8 cellular contexts compared by ENCODE assay signal in genomic region chr6:33249732-33250625, GRCh38. TPM values are rescaled to one million over a fixed set of nuclear protein-coding genes. Genes with fewer than 3 reads are reported as not detected.
DNase-seq lines count a peak whose midpoint lies in the region; ATAC-seq, FAIRE-seq and TF ChIP-seq lines count a peak whose summit lies in the region.

No MANE protein-coding gene starts in this region.

- peak overlapping the region; percentile 96 for H3K4me2 ChIP-seq in BLaER1

- CTCF ChIA-PET in HEK293 (lab: Yijun Ruan, JAX) = interaction anchor here (0.6 to 6.1 kb wide), 20 partner anchors 10 to 411 kb away, joined by 3 to 76 read pairs (median 12); partner anchors contain the start of genes HSD17B8, RING1, RPS18 and TAP2

- peak overlapping the region; percentile 90 for H3K27ac ChIP-seq in BLaER1
- H3K27ac ChIP-seq in HEK293 (ENCODE audit: extremely low read depth, low read depth, low read length) = peak overlapping the region; percentile 81
- peak overlapping the region; percentile 80 for H3K27ac ChIP-seq in foreskin keratinocyte
- peak overlapping the region; percentile 73 to 87 (median 80) for H3K27ac ChIP-seq in pancreas

- no peak for FAIRE-seq in pancreas (lab: Jason Lieb, UNC)
- FAIRE-seq in D721Med (lab: Jason Lieb, UNC) = no peak

- H3K4me1 ChIP-seq in BLaER1 = peaks cover 20% of the 10 kb centered on the region
- peaks cover 12% of the 10 kb centered on the region for H3K4me1 ChIP-seq in HEK293 (ENCODE audit: control insufficient read depth, insufficient read depth, low read length)
- peaks cover 19% of the 10 kb centered on the region for H3K4me1 ChIP-seq in foreskin keratinocyte
- peaks cover 0 to 6% (median 0%) of the 10 kb centered on the region in 3 donors for H3K4me1 ChIP-seq in pancreas

- H3K4me3 ChIP-seq in BLaER1 (peak overlapping the region; percentile 71), HEK293 (ENCODE audit: low read depth, low read length) (peak overlapping the region; percentile 62), pancreas (peak overlapping the region; percentile 24 to 54 (median 38))

- POLR2A ChIA-PET in HEK293 (lab: Yijun Ruan, JAX) = interaction anchor here (0.6 to 4.8 kb wide), 25 partner anchors 10 to 355 kb away, joined by 3 to 65 read pairs (median 5); partner anchors contain the start of genes B3GALT4, HSD17B8, PFDN6 and RGL2

- no peaks in the 10 kb centered on the region for H3K9me3 ChIP-seq in BLaER1
- H3K9me3 ChIP-seq in HEK293 (ENCODE audit: control insufficient read depth, insufficient read depth, low read depth, low read length) = no peaks in the 10 kb centered on the region
- no peaks in the 10 kb centered on the region for H3K9me3 ChIP-seq in pancreas

- intact Hi-C loops in pancreas (cut with DNase I) = loop anchor here in 2 of 3 donors (5.0 kb wide), 2 partner anchors 88 to 238 kb away; no protein-coding TSS in a partner anchor

- no peaks in the 10 kb centered on the region for H4K20me1 ChIP-seq in BLaER1

- H3K36me3 ChIP-seq in BLaER1 (peaks cover 33% of the 10 kb centered on the region), HEK293 (ENCODE audit: control insufficient read depth in 2 of 2, insufficient read depth in 1 of 2, low read length in 2 of 2) (peaks cover 14 to 20% of the 10 kb centered on the region in 2 experiments; a peak in 2 of 3 replicates), pancreas (peaks cover 0 to 3% (median 0%) of the 10 kb centered on the region in 3 donors)

- H3K9ac ChIP-seq in BLaER1 = peak overlapping the region; percentile 87

- DNase-seq in activated CD4-positive, alpha-beta T cell treated with anti-CD3 and anti-CD28 coated beads, Interleukin-2, amount 50 U/mL, for 1 hour = peak; percentile 4
- DNase-seq in foreskin keratinocyte (peak; percentile 73 to 90), pancreas (peak in 5 of 6 donors; percentile 21 to 62 (median 35)), NK-92 (lab: John Stamatoyannopoulos, UW; ENCODE audit: unreplicated experiment) (no peak), D721Med (ENCODE audit: insufficient read length, low spot score) (no peak)

- no peak for TF ChIP-seq CTCF in HEK293 (tag by site-specific recombination; IDR thresholded peaks at IDR 0.05)
- TF ChIP-seq CTCF in foreskin keratinocyte (conservative IDR thresholded peaks at IDR 0.05) = no peak
- TF ChIP-seq CTCF in pancreas (IDR thresholded peaks at IDR 0.05) = no peak
- no peak for TF ChIP-seq CTCF in D721Med (IDR thresholded peaks at IDR 0.05; ENCODE audit: insufficient read depth, missing control alignments)

- 13 to 20% methylated on average over 15 of the region's 15 CpGs for WGBS in pancreas, 2 donors

- peak; percentile 58 for ATAC-seq in foreskin keratinocyte
- ATAC-seq in pancreas = no peak
- no peak for ATAC-seq in HG03139 (IDR thresholded peaks at IDR 0.05; ENCODE audit: unreplicated experiment)

- H3K27me3 ChIP-seq in BLaER1 (no peaks in the 10 kb centered on the region), foreskin keratinocyte (no peaks in the 10 kb centered on the region), pancreas (no peaks in the 10 kb centered on the region)

TF ChIP-seq in HEK293, 187 proteins besides CTCF, POLR2A, EP300 and RAD21 (continues in another document):
- TF ChIP-seq ZNF488 (tag by site-specific recombination; IDR thresholded peaks at IDR 0.05) (no peak), ZNF26 (tag by site-specific recombination; IDR thresholded peaks at IDR 0.05) (no peak), GLIS2 (tag by site-specific recombination; IDR thresholded peaks at IDR 0.05) (peak; percentile 15; the same call in 1 of the 2 replicates), ZNF501 (tag by site-specific recombination; IDR thresholded peaks at IDR 0.05) (0 out of 2 replicates have a peak, but pooled peaks have one; percentile 29), ZBTB49 (tag by site-specific recombination; IDR thresholded peaks at IDR 0.05; ENCODE audit: low read depth) (no peak), ZNF571 (tag by site-specific recombination; IDR thresholded peaks at IDR 0.05) (no peak), ZNF791 (tag by site-specific recombination; IDR thresholded peaks at IDR 0.05) (no peak), SALL2 (tag by site-specific recombination; IDR thresholded peaks at IDR 0.05; ENCODE audit: borderline replicate concordance) (no peak), TCF7L2 (IDR thresholded peaks at IDR 0.05; ENCODE audit: borderline replicate concordance, low read depth, low read length) (no peak), ZNF510 (tag by site-specific recombination; IDR thresholded peaks at IDR 0.05; ENCODE audit: insufficient replicate concordance) (no peak), ZBTB7A (tag by site-specific recombination; IDR thresholded peaks at IDR 0.05; ENCODE audit: low read depth) (no peak; the same call in 1 of the 2 replicates), ZNF2 (tag by site-specific recombination; IDR thresholded peaks at IDR 0.05) (peak; percentile 39; the same call in 1 of the 2 replicates), HOXC10 (CRISPR knock-in tag; IDR thresholded peaks at IDR 0.05) (no peak), KLF17 (tag by site-specific recombination; IDR thresholded peaks at IDR 0.05) (no peak), ZBTB48 (tag by site-specific recombination; IDR thresholded peaks at IDR 0.05) (peak; percentile 69), ZNF433 (tag by site-specific recombination; IDR thresholded peaks at IDR 0.05; ENCODE audit: low read depth) (no peak), ZNF391 (tag by site-specific recombination; IDR thresholded peaks at IDR 0.05; ENCODE audit: borderline replicate concordance, low read depth) (0 out of 2 replicates have a peak, but pooled peaks have one; percentile 22), ZNF544 (tag by site-specific recombination; IDR thresholded peaks at IDR 0.05) (no peak), ZFP69B (tag by site-specific recombination; IDR thresholded peaks at IDR 0.05) (0 out of 2 replicates have a peak, but pooled peaks have one; percentile 36)

RNA-seq across cellular contexts. Expression of gene VPS52, which starts 21.7 kb away (rescaled TPM):
- total RNA-seq in foreskin keratinocyte (31.4 and 32.1 TPM in 2 replicates), pancreas (10 to 100 TPM; 23.2 to 37.5 (median 24.8) TPM)
- polyA plus RNA-seq in foreskin keratinocyte (26.1 and 27.2 TPM in 2 replicates), pancreas (10 to 100 TPM; 50.1 to 62.2 TPM)

RNA-seq across cellular contexts. Expression of gene RPS18, which starts 21.9 kb away (rescaled TPM):
- total RNA-seq in foreskin keratinocyte (4,093 and 4,126 TPM in 2 replicates), pancreas (1,000 to 10,000 TPM; 1,052 to 2,464 (median 1,700) TPM)
- polyA plus RNA-seq in foreskin keratinocyte (6,643 and 6,921 TPM in 2 replicates), pancreas (1,000 to 10,000 TPM; 2,817 to 3,510 TPM)

RNA-seq across cellular contexts. Expression of gene B3GALT4, which starts 26.9 kb away (rescaled TPM):
- total RNA-seq in foreskin keratinocyte (1.1 and 1.3 TPM in 2 replicates), pancreas (1 to 10 TPM; 2.1 to 5.4 (median 2.6) TPM)
- polyA plus RNA-seq in foreskin keratinocyte (1.0 and 1.4 TPM in 2 replicates), pancreas (1 to 10 TPM; 5.6 to 8.7 TPM)

RNA-seq across cellular contexts. Expression of gene WDR46, which starts 39.1 kb away (rescaled TPM):
- total RNA-seq in foreskin keratinocyte = 65.7 and 83.3 TPM in 2 replicates
- 73.1 and 79.0 TPM in 2 replicates for polyA plus RNA-seq in foreskin keratinocyte
- 10 to 100 TPM; 17.7 to 28.8 (median 26.2) TPM for total RNA-seq in pancreas
- 10 to 100 TPM; 90.1 to 96.8 TPM for polyA plus RNA-seq in pancreas

RNA-seq across cellular contexts. Expression of gene PFDN6, which starts 39.4 kb away (rescaled TPM):
- 76.8 and 89.5 TPM in 2 replicates for total RNA-seq in foreskin keratinocyte
- 169 TPM in 2 replicates for polyA plus RNA-seq in foreskin keratinocyte
- 10 to 100 TPM in 5 of 6 donors, 1 to 10 TPM in 1; 9.7 to 19.9 (median 19.0) TPM for total RNA-seq in pancreas
- 100 to 1,000 TPM in 1 of 2 donors, 10 to 100 TPM in 1; 76.2 to 119 TPM for polyA plus RNA-seq in pancreas

Comparison
In these comparisons a context has a peak if more than half of its experiments do, and no peak if none do; other contexts are left out.
1. DNase-seq: peak in activated CD4-positive, alpha-beta T cell treated with anti-CD3 and anti-CD28 coated beads, Interleukin-2, amount 50 U/mL, for 1 hour (single experiment), foreskin keratinocyte (2 of 2) and pancreas (5 of 6); none in NK-92 (single experiment) and D721Med (single experiment).
2. Peak in every context shown above with its lines, with median percentiles within 50 percentile points of each other: H3K27ac ChIP-seq and H3K4me3 ChIP-seq.